In genomic region chr10:2760736-2761135, GRCh38 we compare ENCODE assay signal across 24 cellular contexts.
"Had no signal": no experiment of that assay in that cellular context is flagged by ENCODE, and none has a peak within 500 bp of the region (broad histone marks: within the 10 kb centered on the region; RNA-seq: fewer than 3 reads in every experiment).

No MANE protein-coding gene starts in this region.

- H3K36me3 Mint-ChIP-seq: activated CD8-positive, alpha-beta memory T cell treated with anti-CD3 and anti-CD28 coated beads, Interleukin-2, amount 10 ng/mL, durations not matched to agents 7 days and 5 days had no signal

- H3K4me1 Mint-ChIP-seq: activated B cell treated with CpG ODN at 0.5 μM for 24 hours; activated CD4-positive, alpha-beta T cell treated with anti-CD3 and anti-CD28 coated beads for 36 hours; activated CD8-positive, alpha-beta memory T cell treated with anti-CD3 and anti-CD28 coated beads, Interleukin-2, amount 10 ng/mL, durations not matched to agents 7 days and 5 days; endodermal cell; naive B cell had no signal

- H3K9me3 ChIP-seq: breast epithelium, lower lobe of right lung, neutrophil, right lobe of liver, transverse colon had no signal

- H3K9me3 Mint-ChIP-seq: endodermal cell had no signal

- H3K4me1 ChIP-seq: breast epithelium, foreskin keratinocyte, heart right ventricle, lower lobe of right lung, right lobe of liver, transverse colon had no signal

- H3K27me3 Mint-ChIP-seq: activated CD8-positive, alpha-beta memory T cell treated with anti-CD3 and anti-CD28 coated beads, Interleukin-2, amount 10 ng/mL, durations not matched to agents 7 days and 5 days; dendritic cell treated with granulocyte-macrophage colony-stimulating factor and Interleukin-4, amounts not matched to agents 40 ng/mL and 50 ng/mL, for 4 days had no signal

- H3K4me3 ChIP-seq: breast epithelium, heart right ventricle, lower lobe of right lung, right lobe of liver, transverse colon had no signal

- H3K27me3 ChIP-seq: foreskin keratinocyte, neutrophil, right lobe of liver, transverse colon had no signal

- H3K4me3 Mint-ChIP-seq: activated B cell treated with CpG ODN at 0.5 μM for 24 hours; activated CD4-positive, alpha-beta T cell treated with anti-CD3 and anti-CD28 coated beads for 36 hours; activated CD8-positive, alpha-beta memory T cell treated with anti-CD3 and anti-CD28 coated beads, Interleukin-2, amount 10 ng/mL, durations not matched to agents 7 days and 5 days; activated CD8-positive, alpha-beta T cell treated with anti-CD3 and anti-CD28 coated beads, Interleukin-2, amount 10 ng/mL, durations not matched to agents 7 days and 5 days; dendritic cell treated with granulocyte-macrophage colony-stimulating factor and Interleukin-4, amounts not matched to agents 40 ng/mL and 50 ng/mL, for 4 days; endodermal cell; naive B cell; nephron progenitor cell had no signal

- H3K36me3 ChIP-seq: breast epithelium, heart right ventricle, lower lobe of right lung, neutrophil, right lobe of liver, transverse colon had no signal

- ATAC-seq: activated CD4-positive, alpha-beta T cell treated with anti-CD3 and anti-CD28 coated beads for 36 hours; activated CD8-positive, alpha-beta memory T cell treated with anti-CD3 and anti-CD28 coated beads, Interleukin-2, amount 10 ng/mL, durations not matched to agents 7 days and 5 days; activated CD8-positive, alpha-beta T cell treated with anti-CD3 and anti-CD28 coated beads, Interleukin-2, amount 10 ng/mL, durations not matched to agents 7 days and 5 days; activated naive CD4-positive, alpha-beta T cell treated with anti-CD3 and anti-CD28 coated beads, Interleukin-2, amount 50 U/mL, for 72 hours; esophagus mucosa; foreskin keratinocyte; heart right ventricle; left lobe of liver; lower lobe of right lung; right lobe of liver had no signal

- H3K27ac Mint-ChIP-seq: activated B cell treated with CpG ODN at 0.5 μM for 24 hours; activated CD4-positive, alpha-beta T cell treated with anti-CD3 and anti-CD28 coated beads for 36 hours; activated CD8-positive, alpha-beta memory T cell treated with anti-CD3 and anti-CD28 coated beads, Interleukin-2, amount 10 ng/mL, durations not matched to agents 7 days and 5 days; activated CD8-positive, alpha-beta T cell treated with anti-CD3 and anti-CD28 coated beads, Interleukin-2, amount 10 ng/mL, durations not matched to agents 7 days and 5 days; activated naive CD4-positive, alpha-beta T cell treated with anti-CD3 and anti-CD28 coated beads, Interleukin-2, amount 50 U/mL, for 72 hours; activated T-helper 2 cell treated with anti-CD3 and anti-CD28 coated beads, Interferon-gamma antibody, Interleukin-2, Interleukin-4, amounts not matched to agents 10 μg/mL and 5 μg/mL and 100 μg/mL, durations not matched to agents 14 hours and 24 hours and 36 hours; dendritic cell treated with granulocyte-macrophage colony-stimulating factor and Interleukin-4, amounts not matched to agents 40 ng/mL and 50 ng/mL, for 4 days; endodermal cell; naive B cell; progenitor cell of endocrine pancreas had no signal

- DNase-seq: activated B cell treated with CpG ODN at 0.5 μM for 24 hours; activated CD4-positive, alpha-beta T cell treated with anti-CD3 and anti-CD28 coated beads for 36 hours; activated CD8-positive, alpha-beta memory T cell treated with anti-CD3 and anti-CD28 coated beads, Interleukin-2, amount 10 ng/mL, durations not matched to agents 7 days and 5 days; activated CD8-positive, alpha-beta T cell treated with anti-CD3 and anti-CD28 coated beads, Interleukin-2, amount 10 ng/mL, durations not matched to agents 7 days and 5 days; activated T-cell treated with anti-CD3 and anti-CD28 coated beads, Interleukin-2, amount 50 U/mL, for 48 hours; central memory CD4-positive, alpha-beta T cell; endodermal cell; foreskin keratinocyte; heart right ventricle; lower lobe of right lung; naive B cell; nephron progenitor cell; right lobe of liver; stimulated activated CD4-positive, alpha-beta T cell treated with anti-CD3 and anti-CD28 coated beads, Interleukin-2, amount 100 ng/mL, for 48 hours; stimulated activated naive CD4-positive, alpha-beta T cell treated with Interleukin-2 at 50 U/mL for 16 hours; transverse colon had no signal

- H3K27ac ChIP-seq: breast epithelium, foreskin keratinocyte, heart right ventricle, lower lobe of right lung, neutrophil, right lobe of liver, transverse colon had no signal
